1 cellular context compared by ENCODE assay signal in the genomic region with DNA sequence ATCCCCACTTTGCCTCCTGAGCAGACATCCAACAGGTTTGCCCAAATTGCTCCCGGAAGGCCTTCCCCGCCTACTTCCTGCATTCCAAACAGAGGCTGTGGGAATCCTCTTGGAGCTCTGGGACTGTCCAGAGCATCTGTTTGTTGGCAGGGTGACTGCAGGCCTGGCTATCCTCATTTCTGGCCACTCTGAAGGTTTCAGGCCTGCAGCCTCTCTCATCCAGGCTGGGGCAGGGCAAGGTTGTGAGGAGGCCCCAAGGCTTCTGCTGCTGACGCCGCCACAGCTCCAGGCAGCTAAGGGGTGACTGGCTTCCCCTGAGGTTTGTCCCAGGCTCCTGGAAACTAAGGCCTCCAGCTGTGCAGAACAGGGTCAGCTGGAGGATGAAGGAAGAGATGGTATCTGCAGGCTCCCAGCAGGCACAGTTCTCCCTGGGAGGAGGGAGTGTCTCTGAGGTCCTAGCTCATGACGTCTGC.
TF ChIP-seq lines count a peak whose summit lies in the region.

No MANE protein-coding gene starts in this region.

TF ChIP-seq in H1, 55 proteins besides CTCF, POLR2A, EP300 and RAD21:
- no peak for TF ChIP-seq GTF2F1 (IDR thresholded peaks at IDR 0.05; ENCODE audit: borderline replicate concordance, low read depth, low read length)
- no peak for TF ChIP-seq SP2 (IDR thresholded peaks at IDR 0.05; ENCODE audit: low read length)
- no peak for TF ChIP-seq CREB1 (IDR thresholded peaks at IDR 0.05)
- TF ChIP-seq GABPA (IDR thresholded peaks at IDR 0.05; ENCODE audit: borderline replicate concordance, insufficient read depth, low read length) = no peak
- TF ChIP-seq ZNF274 (IDR thresholded peaks at IDR 0.05; ENCODE audit: borderline replicate concordance, extremely low read depth, low read length) = no peak
- TF ChIP-seq NRF1 (IDR thresholded peaks at IDR 0.05; ENCODE audit: low read depth, low read length) = no peak
- TF ChIP-seq HDAC6 (IDR thresholded peaks at IDR 0.05; ENCODE audit: low read depth, low read length) = no peak
- no peak for TF ChIP-seq BACH1 (IDR thresholded peaks at IDR 0.05; ENCODE audit: low read length)
- TF ChIP-seq, protein P1, sequence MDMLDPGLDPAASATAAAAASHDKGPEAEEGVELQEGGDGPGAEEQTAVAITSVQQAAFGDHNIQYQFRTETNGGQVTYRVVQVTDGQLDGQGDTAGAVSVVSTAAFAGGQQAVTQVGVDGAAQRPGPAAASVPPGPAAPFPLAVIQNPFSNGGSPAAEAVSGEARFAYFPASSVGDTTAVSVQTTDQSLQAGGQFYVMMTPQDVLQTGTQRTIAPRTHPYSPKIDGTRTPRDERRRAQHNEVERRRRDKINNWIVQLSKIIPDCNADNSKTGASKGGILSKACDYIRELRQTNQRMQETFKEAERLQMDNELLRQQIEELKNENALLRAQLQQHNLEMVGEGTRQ (IDR thresholded peaks at IDR 0.05; ENCODE audit: low read length) = no peak
- no peak for TF ChIP-seq CEBPB (IDR thresholded peaks at IDR 0.05; ENCODE audit: low read depth, low read length)
- TF ChIP-seq RNF2 (IDR thresholded peaks at IDR 0.05; ENCODE audit: borderline replicate concordance, low read depth, low read length, missing control alignments, poor library complexity, severe bottlenecking) = no peak
- TF ChIP-seq EGR1 (IDR thresholded peaks at IDR 0.05; ENCODE audit: borderline replicate concordance, low read depth, low read length) = no peak
- TF ChIP-seq, protein P2, sequence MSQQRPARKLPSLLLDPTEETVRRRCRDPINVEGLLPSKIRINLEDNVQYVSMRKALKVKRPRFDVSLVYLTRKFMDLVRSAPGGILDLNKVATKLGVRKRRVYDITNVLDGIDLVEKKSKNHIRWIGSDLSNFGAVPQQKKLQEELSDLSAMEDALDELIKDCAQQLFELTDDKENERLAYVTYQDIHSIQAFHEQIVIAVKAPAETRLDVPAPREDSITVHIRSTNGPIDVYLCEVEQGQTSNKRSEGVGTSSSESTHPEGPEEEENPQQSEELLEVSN (IDR thresholded peaks at IDR 0.05) = no peak
TF ChIP-seq in H1: peak in this region for 0.
